Comparison of ENCODE assay signal across 28 cellular contexts in the genomic region with DNA sequence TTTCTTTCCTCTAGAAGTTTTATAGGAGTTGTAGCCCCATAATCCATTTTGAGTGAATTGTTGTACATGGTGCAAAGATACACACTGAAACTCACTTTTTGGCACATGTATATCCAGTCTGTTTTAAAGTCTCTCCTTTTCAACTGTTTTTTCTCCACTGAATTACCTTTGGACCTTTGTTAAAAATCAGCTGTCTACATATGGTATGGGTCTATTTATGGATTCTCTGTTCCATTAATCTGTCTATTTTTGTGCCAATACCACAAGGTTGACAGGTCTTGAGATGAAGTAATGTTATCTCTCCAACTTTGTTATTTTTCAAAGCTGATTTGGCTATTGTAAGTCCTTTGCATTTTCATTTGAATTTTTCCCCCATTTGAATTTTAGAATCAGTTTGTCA.
"Had no signal": no experiment of that assay in that cellular context is flagged by ENCODE, and none has a peak within 500 bp of the region (broad histone marks: within the 10 kb centered on the region; RNA-seq: fewer than 3 reads in every experiment).

No MANE protein-coding gene starts in this region.

- FAIRE-seq: colon, endometrium, endothelial cell of umbilical vein had no signal

- H3K4me3 ChIP-seq: adrenal gland, body of pancreas, gastroesophageal sphincter had no signal

- DNase-seq: activated CD4-positive, alpha-beta T cell treated with anti-CD3 and anti-CD28 coated beads for 48 hours; activated CD4-positive, alpha-beta T cell treated with anti-CD3 and anti-CD28 coated beads, Interleukin-2, amount 50 U/mL, for 1 hour; activated CD4-positive, alpha-beta T cell treated with anti-CD3 and anti-CD28 coated beads, Interleukin-2, amount 50 U/mL, for 48 hours; activated CD8-positive, alpha-beta memory T cell treated with anti-CD3 and anti-CD28 coated beads for 24 hours; activated CD8-positive, alpha-beta T cell treated with anti-CD3 and anti-CD28 coated beads for 36 hours; activated effector memory CD4-positive, alpha-beta T cell treated with anti-CD3 and anti-CD28 coated beads, Interleukin-2, amount 50 U/mL, for 16 hours; activated naive CD4-positive, alpha-beta T cell treated with anti-CD3 and anti-CD28 coated beads for 36 hours; activated naive CD8-positive, alpha-beta T cell treated with anti-CD3 and anti-CD28 coated beads for 36 hours; activated naive CD8-positive, alpha-beta T cell treated with anti-CD3 and anti-CD28 coated beads, Interleukin-2, amount 50 U/mL, for 24 hours; activated T-cell treated with anti-CD3 and anti-CD28 coated beads, Interleukin-2, amount 50 U/mL, for 48 hours; adrenal gland; amygdala; aorta; caudate nucleus; cortex of kidney; dermis blood vessel endothelial cell; effector CD4-positive, alpha-beta T cell; foreskin fibroblast; T-helper 2 cell had no signal

- H3K27me3 ChIP-seq: adrenal gland, body of pancreas, gastroesophageal sphincter had no signal

- H3K4me3 Mint-ChIP-seq: activated CD8-positive, alpha-beta T cell treated with anti-CD3 and anti-CD28 coated beads for 36 hours; activated naive CD4-positive, alpha-beta T cell treated with anti-CD3 and anti-CD28 coated beads for 36 hours; activated naive CD4-positive, alpha-beta T cell treated with anti-CD3 and anti-CD28 coated beads, Interleukin-2, amount 50 U/mL, for 24 hours; activated naive CD8-positive, alpha-beta T cell treated with anti-CD3 and anti-CD28 coated beads for 36 hours; activated naive CD8-positive, alpha-beta T cell treated with anti-CD3 and anti-CD28 coated beads, Interleukin-2, amount 50 U/mL, for 24 hours; activated T-helper 1 cell treated with anti-CD3 and anti-CD28 coated beads, Interleukin-12 subunit alpha, Interleukin-12 subunit beta, Interleukin-2, Interleukin-4 antibody, amounts not matched to agents 30 ng/mL and 10 ng/mL and 1 ng/mL, durations not matched to agents 14 hours and 24 hours and 36 hours; WTC11 had no signal

- ATAC-seq: activated CD8-positive, alpha-beta T cell treated with anti-CD3 and anti-CD28 coated beads for 36 hours; activated naive CD8-positive, alpha-beta T cell treated with anti-CD3 and anti-CD28 coated beads, Interleukin-2, amount 50 U/mL, for 24 hours; body of pancreas; gastroesophageal sphincter; WTC11 had no signal

- H3K27ac Mint-ChIP-seq: activated CD8-positive, alpha-beta T cell treated with anti-CD3 and anti-CD28 coated beads for 36 hours; activated naive CD4-positive, alpha-beta T cell treated with anti-CD3 and anti-CD28 coated beads for 36 hours; activated naive CD4-positive, alpha-beta T cell treated with anti-CD3 and anti-CD28 coated beads, Interleukin-2, amount 50 U/mL, for 24 hours; activated naive CD8-positive, alpha-beta T cell treated with anti-CD3 and anti-CD28 coated beads for 36 hours; activated naive CD8-positive, alpha-beta T cell treated with anti-CD3 and anti-CD28 coated beads, Interleukin-2, amount 50 U/mL, for 24 hours; activated T-helper 1 cell treated with anti-CD3 and anti-CD28 coated beads, Interleukin-12 subunit alpha, Interleukin-12 subunit beta, Interleukin-2, Interleukin-4 antibody, amounts not matched to agents 30 ng/mL and 10 ng/mL and 1 ng/mL, durations not matched to agents 14 hours and 24 hours and 36 hours; activated T-helper 2 cell treated with anti-CD3 and anti-CD28 coated beads, Interferon-gamma antibody, Interleukin-2, Interleukin-4, amounts not matched to agents 10 μg/mL and 5 μg/mL and 100 μg/mL, durations not matched to agents 14 hours and 24 hours and 36 hours; WTC11 had no signal

- H3K9me3 ChIP-seq: adrenal gland, body of pancreas, gastroesophageal sphincter had no signal

- H3K9me3 Mint-ChIP-seq: activated CD8-positive, alpha-beta T cell treated with anti-CD3 and anti-CD28 coated beads for 36 hours; activated naive CD4-positive, alpha-beta T cell treated with anti-CD3 and anti-CD28 coated beads for 36 hours; activated naive CD4-positive, alpha-beta T cell treated with anti-CD3 and anti-CD28 coated beads, Interleukin-2, amount 50 U/mL, for 24 hours; activated naive CD8-positive, alpha-beta T cell treated with anti-CD3 and anti-CD28 coated beads for 36 hours; activated naive CD8-positive, alpha-beta T cell treated with anti-CD3 and anti-CD28 coated beads, Interleukin-2, amount 50 U/mL, for 24 hours; activated T-helper 1 cell treated with anti-CD3 and anti-CD28 coated beads, Interleukin-12 subunit alpha, Interleukin-12 subunit beta, Interleukin-2, Interleukin-4 antibody, amounts not matched to agents 30 ng/mL and 10 ng/mL and 1 ng/mL, durations not matched to agents 14 hours and 24 hours and 36 hours; activated T-helper 2 cell treated with anti-CD3 and anti-CD28 coated beads, Interferon-gamma antibody, Interleukin-2, Interleukin-4, amounts not matched to agents 10 μg/mL and 5 μg/mL and 100 μg/mL, durations not matched to agents 14 hours and 24 hours and 36 hours; WTC11 had no signal

- H3K27ac ChIP-seq: adrenal gland, body of pancreas, gastroesophageal sphincter had no signal

- H3K36me3 ChIP-seq: adrenal gland had no signal

- H3K27me3 Mint-ChIP-seq: activated CD8-positive, alpha-beta T cell treated with anti-CD3 and anti-CD28 coated beads for 36 hours; activated naive CD4-positive, alpha-beta T cell treated with anti-CD3 and anti-CD28 coated beads, Interleukin-2, amount 50 U/mL, for 24 hours; activated naive CD8-positive, alpha-beta T cell treated with anti-CD3 and anti-CD28 coated beads for 36 hours; activated naive CD8-positive, alpha-beta T cell treated with anti-CD3 and anti-CD28 coated beads, Interleukin-2, amount 50 U/mL, for 24 hours had no signal
